Comparison of ENCODE assay signal across 25 cellular contexts in genomic region chr4:59091376-59092142, GRCh38.
DNase-seq lines count a peak whose midpoint lies in the region; ATAC-seq and TF ChIP-seq lines count a peak whose summit lies in the region.
"Had no signal": no experiment of that assay in that cellular context is flagged by ENCODE, and none has a peak within 500 bp of the region (broad histone marks: within the 10 kb centered on the region; RNA-seq: fewer than 3 reads in every experiment).

No MANE protein-coding gene starts in this region.

- H4K20me1 ChIP-seq in PC-3 (ENCODE audit: low read length), result no peaks in the 10 kb centered on the region

- H3K9me3 ChIP-seq in PC-3 (ENCODE audit: low read length) (no peaks in the 10 kb centered on the region), esophagus squamous epithelium (no peaks in the 10 kb centered on the region)
- H3K9me3 ChIP-seq in CD4-positive, alpha-beta T cell (ENCODE audit: control insufficient read depth, low read length), result no peaks in the 10 kb centered on the region
- H3K9me3 ChIP-seq: body of pancreas, stomach, tibial artery had no signal

- H3K4me2 ChIP-seq in PC-3 (ENCODE audit: low read length), result no peak overlapping the region

- ATAC-seq in PC-3, result peak; percentile 38
- ATAC-seq in foreskin keratinocyte, result peak; percentile 29
- no peak for ATAC-seq in CD4-positive, alpha-beta T cell (ENCODE audit: poor library complexity)
- ATAC-seq: activated CD4-positive, alpha-beta T cell treated with anti-CD3 and anti-CD28 coated beads for 36 hours; body of pancreas; heart right ventricle; left lobe of liver had no signal

- no peaks in the 10 kb centered on the region for H3K27me3 ChIP-seq in PC-3 (ENCODE audit: low read length)
- H3K27me3 ChIP-seq in foreskin keratinocyte, result no peaks in the 10 kb centered on the region
- H3K27me3 ChIP-seq in esophagus squamous epithelium, result no peaks in the 10 kb centered on the region
- H3K27me3 ChIP-seq in CD4-positive, alpha-beta T cell (ENCODE audit: control insufficient read depth, insufficient read depth, low read length), result no peaks in the 10 kb centered on the region
- H3K27me3 ChIP-seq: body of pancreas, heart right ventricle, stomach, tibial artery had no signal

- H3K4me1 ChIP-seq in PC-3 (ENCODE audit: insufficient read depth, low read length) (no peaks in the 10 kb centered on the region), foreskin keratinocyte (no peaks in the 10 kb centered on the region), esophagus squamous epithelium (no peaks in the 10 kb centered on the region)
- H3K4me1 ChIP-seq: body of pancreas, heart right ventricle, stomach, tibial artery had no signal

- H3K27ac Mint-ChIP-seq in CD14-positive monocyte, result no peak overlapping the region
- no peak overlapping the region for H3K27ac Mint-ChIP-seq in CD4-positive, alpha-beta T cell
- H3K27ac Mint-ChIP-seq: activated CD4-positive, alpha-beta T cell treated with anti-CD3 and anti-CD28 coated beads for 36 hours; CD8-positive, alpha-beta memory T cell had no signal

- H3K4me3 Mint-ChIP-seq in CD14-positive monocyte, result no peak overlapping the region
- H3K4me3 Mint-ChIP-seq in CD4-positive, alpha-beta T cell, result no peak overlapping the region
- H3K4me3 Mint-ChIP-seq: activated CD4-positive, alpha-beta T cell treated with anti-CD3 and anti-CD28 coated beads for 36 hours; CD8-positive, alpha-beta memory T cell; naive B cell had no signal

- H3K4me3 ChIP-seq in PC-3 (ENCODE audit: low read length) (no peak overlapping the region), esophagus squamous epithelium (no peak overlapping the region)
- H3K4me3 ChIP-seq: body of pancreas, GM23248, heart right ventricle, stomach, tibial artery had no signal

- no peaks in the 10 kb centered on the region for H3K9me2 ChIP-seq in PC-3 (replicated peaks; ENCODE audit: low read length)

- no peaks in the 10 kb centered on the region for H3K4me1 Mint-ChIP-seq in CD14-positive monocyte
- H3K4me1 Mint-ChIP-seq in CD4-positive, alpha-beta T cell (ENCODE audit: low read depth), result no peaks in the 10 kb centered on the region
- H3K4me1 Mint-ChIP-seq: activated CD4-positive, alpha-beta T cell treated with anti-CD3 and anti-CD28 coated beads for 36 hours; CD8-positive, alpha-beta memory T cell; naive B cell had no signal

- H3K27ac ChIP-seq in PC-3 (ENCODE audit: low read length) (no peak overlapping the region), foreskin keratinocyte (no peak overlapping the region), esophagus squamous epithelium (no peak overlapping the region)
- H3K27ac ChIP-seq in CD4-positive, alpha-beta T cell (ENCODE audit: low read depth, low read length), result no peak overlapping the region
- H3K27ac ChIP-seq: body of pancreas, epithelial cell of prostate, GM23248, heart right ventricle, stomach, tibial artery had no signal

- TF ChIP-seq CTCF in CD14-positive monocyte (IDR thresholded peaks at IDR 0.05) (no peak), PC-3 (conservative IDR thresholded peaks at IDR 0.05; ENCODE audit: low read depth, low read length) (no peak), foreskin keratinocyte (conservative IDR thresholded peaks at IDR 0.05) (no peak), esophagus squamous epithelium (IDR thresholded peaks at IDR 0.05) (no peak)
- no peak for TF ChIP-seq CTCF in CD4-positive, alpha-beta T cell (IDR thresholded peaks at IDR 0.05)

- no TSS peak for BruUV-seq in PC-3 (replicated peaks; lab: Mats Ljungman, UMichigan)

- no peaks in the 10 kb centered on the region for H3F3A ChIP-seq in PC-3 (ENCODE audit: low read length, unreplicated experiment)

- 83 to 87% methylated on average over 1 to 6 of the region's 9 CpGs for WGBS in esophagus squamous epithelium, 2 donors

- H3K9me3 Mint-ChIP-seq in CD14-positive monocyte, result peaks cover 0 to 9% (median 0%) of the 10 kb centered on the region in 7 donors
- H3K9me3 Mint-ChIP-seq in CD4-positive, alpha-beta T cell, result peaks cover 5% of the 10 kb centered on the region

- H3K36me3 Mint-ChIP-seq in CD14-positive monocyte, result no peaks in the 10 kb centered on the region
- no peaks in the 10 kb centered on the region for H3K36me3 Mint-ChIP-seq in CD4-positive, alpha-beta T cell (ENCODE audit: low read depth)
- H3K36me3 Mint-ChIP-seq: CD8-positive, alpha-beta memory T cell; naive B cell had no signal

- CTCF ChIA-PET in PC-3 (lab: Charles Lee), result no interaction called here
- CTCF ChIA-PET in CD4-positive, alpha-beta T cell (lab: Charles Lee), result no interaction called here

- intact Hi-C loops in CD14-positive monocyte (cut with micrococcal nuclease) (no loop called here), PC-3 (cut with micrococcal nuclease) (loop anchor here (10.0 kb wide), 1 partner anchor 357 kb away; no protein-coding TSS in a partner anchor), esophagus squamous epithelium (cut with DNase I) (no loop called here)
- intact Hi-C loops in CD4-positive, alpha-beta T cell (cut with DNase I, micrococcal nuclease), result no loop called here

- no peaks in the 10 kb centered on the region for H3K27me3 Mint-ChIP-seq in CD14-positive monocyte (ENCODE audit: low read depth in 3 of 3)
- no peaks in the 10 kb centered on the region for H3K27me3 Mint-ChIP-seq in CD4-positive, alpha-beta T cell
- H3K27me3 Mint-ChIP-seq: activated CD4-positive, alpha-beta T cell treated with anti-CD3 and anti-CD28 coated beads for 36 hours; CD8-positive, alpha-beta memory T cell; naive B cell had no signal

- H3K9ac ChIP-seq in PC-3 (ENCODE audit: low read length), result no peak overlapping the region
- H3K9ac ChIP-seq: GM23248 had no signal

- H3K79me2 ChIP-seq in PC-3 (ENCODE audit: low read length), result no peaks in the 10 kb centered on the region

- H2AFZ ChIP-seq in PC-3 (ENCODE audit: low read length), result 0 out of 2 replicates have a peak overlapping the region, but pooled peaks have one; percentile 1
- H2AFZ ChIP-seq: GM23248 had no signal

- H3K36me3 ChIP-seq in PC-3 (ENCODE audit: low read depth, low read length) (no peaks in the 10 kb centered on the region), esophagus squamous epithelium (no peaks in the 10 kb centered on the region)
- H3K36me3 ChIP-seq: heart right ventricle, stomach, tibial artery had no signal

- no peak for TF ChIP-seq POLR2A in esophagus squamous epithelium (IDR thresholded peaks at IDR 0.05)

- DNase-seq in CD14-positive monocyte (ENCODE audit: low spot score) (peak; percentile 44), PC-3 (peak; percentile 21), foreskin keratinocyte (no peak), retina (peak; percentile 3), 8988T (no peak), esophagus squamous epithelium (lab: John Stamatoyannopoulos, UW) (no peak)
- no peak for DNase-seq in activated CD4-positive, alpha-beta T cell treated with anti-CD3 and anti-CD28 coated beads for 1 hour
- DNase-seq in CD4-positive, alpha-beta T cell, result no peak
- DNase-seq: activated CD4-positive, alpha-beta T cell treated with anti-CD3 and anti-CD28 coated beads for 36 hours; activated gamma-delta T cell treated with Interleukin-2 at 50 U/mL for 16 hours; activated T-cell treated with anti-CD3 and anti-CD28 coated beads, Interleukin-2, amount 50 U/mL, for 1 hour; body of pancreas; CD8-positive, alpha-beta memory T cell; cerebellar nuclear complex; GM23248; heart right ventricle; naive B cell; NCI-H1694 treated with DMSO at 0.1 percent for 48 hours; occipital lobe; stimulated activated CD4-positive, alpha-beta T cell treated with anti-CD3 and anti-CD28 coated beads, Interleukin-12 subunit alpha, Interleukin-12 subunit beta, amount 100 ng/mL, for 4 hours; stimulated activated CD4-positive, alpha-beta T cell treated with anti-CD3 and anti-CD28 coated beads, Interleukin-4, amount 100 ng/mL, for 4 hours; stomach had no signal

- POLR2A ChIA-PET in PC-3 (lab: Charles Lee; ENCODE audit: unreplicated experiment), result no interaction called here
- POLR2A ChIA-PET in CD4-positive, alpha-beta T cell (lab: Charles Lee), result no interaction called here

Comparison
In these comparisons a context has a peak if more than half of its experiments do, and no peak if none do; other contexts are left out.
1. DNase-seq: peak in CD14-positive monocyte (single experiment), PC-3 (single experiment) and retina (single experiment); none in foreskin keratinocyte (0 of 2), 8988T (single experiment), activated CD4-positive, alpha-beta T cell treated with anti-CD3 and anti-CD28 coated beads for 1 hour (single experiment), esophagus squamous epithelium (single experiment) and CD4-positive, alpha-beta T cell (0 of 10).